In genomic region chr9:127867356-127868277, GRCh38 we compare ENCODE assay signal across 1 cellular context.
TF ChIP-seq lines count a peak whose summit lies in the region.

No MANE protein-coding gene starts in this region.

TF ChIP-seq in H1, 55 proteins besides CTCF, POLR2A, EP300 and RAD21:
- TF ChIP-seq SRF (IDR thresholded peaks at IDR 0.05; ENCODE audit: low read depth, low read length) (no peak), JUND (IDR thresholded peaks at IDR 0.05; ENCODE audit: low read length) (no peak), NANOG (IDR thresholded peaks at IDR 0.05; ENCODE audit: insufficient read depth, low read depth, low read length, poor library complexity, severe bottlenecking) (no peak), CTBP2 (IDR thresholded peaks at IDR 0.05; ENCODE audit: borderline replicate concordance, insufficient read depth, insufficient read length, low read length) (no peak), BCL11A (IDR thresholded peaks at IDR 0.05; ENCODE audit: low read depth in 2 of 2, low read length in 2 of 2) (no peak), KDM1A (IDR thresholded peaks at IDR 0.05; ENCODE audit: borderline replicate concordance, low read length) (no peak), TEAD4 (IDR thresholded peaks at IDR 0.05; ENCODE audit: low read depth, low read length) (no peak), CBX5 (IDR thresholded peaks at IDR 0.05; ENCODE audit: low read depth, low read length) (no peak), SIX5 (IDR thresholded peaks at IDR 0.05; ENCODE audit: low read depth, low read length) (no peak), HDAC6 (IDR thresholded peaks at IDR 0.05; ENCODE audit: low read depth, low read length) (no peak), CHD2 (IDR thresholded peaks at IDR 0.05; ENCODE audit: low read length) (no peak), JUN (IDR thresholded peaks at IDR 0.05; ENCODE audit: low read depth, low read length) (no peak), USF2 (IDR thresholded peaks at IDR 0.05; ENCODE audit: low read length) (no peak), SP4 (IDR thresholded peaks at IDR 0.05; ENCODE audit: low read length) (no peak), RFX5 (IDR thresholded peaks at IDR 0.05; ENCODE audit: borderline replicate concordance, low read depth, low read length) (no peak), ASH2L (IDR thresholded peaks at IDR 0.05; ENCODE audit: low read length) (no peak)
